ENCODE assay signal across 24 cellular contexts in genomic region chr4:168755643-168756482, GRCh38.
A peak's percentile ranks its signal among the peaks of the same experiment; 100 is the strongest.
DNase-seq lines count a peak whose midpoint lies in the region; ATAC-seq, FAIRE-seq and TF ChIP-seq lines count a peak whose summit lies in the region.
"Had no signal": no experiment of that assay in that cellular context is flagged by ENCODE, and none has a peak within 500 bp of the region (broad histone marks: within the 10 kb centered on the region; RNA-seq: fewer than 3 reads in every experiment).

No MANE protein-coding gene starts in this region.

- H3K4me2 ChIP-seq in GM12878 (ENCODE audit: control insufficient read depth, insufficient read depth), result no peak overlapping the region
- H3K4me2 ChIP-seq: BLaER1 had no signal

- TF ChIP-seq RAD21 in GM12878 (IDR thresholded peaks at IDR 0.05; ENCODE audit: insufficient read depth, low read depth, low read length), result no peak

- in situ Hi-C loops in GM12878 (cut with MboI), result no loop called here

- H3K4me3 Mint-ChIP-seq in MCF 10A (ENCODE audit: unreplicated experiment), result no peak overlapping the region
- H3K4me3 Mint-ChIP-seq in endothelial cell (ENCODE audit: unreplicated experiment), result no peak overlapping the region
- H3K4me3 Mint-ChIP-seq: activated CD8-positive, alpha-beta T cell treated with anti-CD3 and anti-CD28 coated beads, Interleukin-2, amount 10 ng/mL, durations not matched to agents 7 days and 5 days; memory B cell had no signal

- FAIRE-seq in GM12878 (lab: Jason Lieb, UNC), result no peak
- FAIRE-seq: A204.1 had no signal

- no peak for DNase-seq in MCF 10A (ENCODE audit: unreplicated experiment)
- DNase-seq in breast epithelium (ENCODE audit: low spot score in 2 of 2), result no peak
- no peak for DNase-seq in GM12878 (ENCODE audit: low read depth, low spot score)
- peak; percentile 58 for DNase-seq in iris pigment epithelial cell (ENCODE audit: low read depth)
- DNase-seq in NCI-H69 (lab: John Stamatoyannopoulos, UW), result no peak
- DNase-seq in DMS 273 (lab: John Stamatoyannopoulos, UW; ENCODE audit: unreplicated experiment), result no peak
- DNase-seq in OCI-M2 (lab: John Stamatoyannopoulos, UW; ENCODE audit: unreplicated experiment), result no peak
- DNase-seq in endothelial cell (ENCODE audit: low spot score), result no peak
- DNase-seq: activated CD4-positive, CD25-positive, alpha-beta regulatory T cell treated with anti-CD3 and anti-CD28 coated beads, Interleukin-2, amount 50 U/mL, for 72 hours; activated CD8-positive, alpha-beta T cell treated with anti-CD3 and anti-CD28 coated beads, Interleukin-2, amount 10 ng/mL, durations not matched to agents 7 days and 5 days; erythroblast; left cardiac atrium; naive B cell; NCI-H1417 treated with DMSO at 0.1 percent for 48 hours; NCI-H2107; NCI-H524; occipital lobe; stimulated activated CD4-positive, alpha-beta T cell treated with anti-CD3 and anti-CD28 coated beads, Interleukin-12 subunit alpha, Interleukin-12 subunit beta, amount 100 ng/mL, for 4 hours; SW 1271; transverse colon had no signal

- peak; percentile 79 for ATAC-seq in GM12878
- ATAC-seq: activated CD8-positive, alpha-beta T cell treated with anti-CD3 and anti-CD28 coated beads, Interleukin-2, amount 10 ng/mL, durations not matched to agents 7 days and 5 days; gastroesophageal sphincter; left cardiac atrium had no signal

- TF ChIP-seq EP300 in GM12878 (IDR thresholded peaks at IDR 0.05; ENCODE audit: borderline replicate concordance in 1 of 2, control insufficient read depth in 1 of 2, low read depth in 2 of 2, low read length in 2 of 2), result no peak

- peaks cover 48% of the 10 kb centered on the region for H3K4me1 Mint-ChIP-seq in MCF 10A (ENCODE audit: insufficient read depth, unreplicated experiment)
- no peaks in the 10 kb centered on the region for H3K4me1 Mint-ChIP-seq in endothelial cell (ENCODE audit: unreplicated experiment)
- H3K4me1 Mint-ChIP-seq: memory B cell, naive B cell had no signal

- no peak overlapping the region for H3K9ac ChIP-seq in GM12878 (ENCODE audit: control insufficient read depth, insufficient read depth, low read length)
- H3K9ac ChIP-seq: BLaER1 had no signal

- H3K27ac Mint-ChIP-seq in MCF 10A (ENCODE audit: low read depth, unreplicated experiment) (peak overlapping the region; percentile 88), endothelial cell (ENCODE audit: unreplicated experiment) (no peak overlapping the region)
- H3K27ac Mint-ChIP-seq: activated CD8-positive, alpha-beta T cell treated with anti-CD3 and anti-CD28 coated beads, Interleukin-2, amount 10 ng/mL, durations not matched to agents 7 days and 5 days; memory B cell; naive B cell had no signal

- SMC1A ChIA-PET in GM12878 (lab: Charles Lee; ENCODE audit: uncharacterized antibody, unreplicated experiment), result interaction anchor here (0.6 to 1.6 kb wide), 8 partner anchors 9 to 806 kb away, joined by 3 to 9 read pairs (median 4); no protein-coding TSS in a partner anchor

- RAD21 ChIA-PET in GM12878 (lab: Charles Lee; ENCODE audit: unreplicated experiment), result interaction anchor here (0.9 to 2.0 kb wide), 2 partner anchors 45 to 61 kb away, joined by 3 to 7 read pairs; no protein-coding TSS in a partner anchor

- no peaks in the 10 kb centered on the region for H3K36me3 Mint-ChIP-seq in MCF 10A (ENCODE audit: insufficient read depth, unreplicated experiment)
- H3K36me3 Mint-ChIP-seq in endothelial cell (ENCODE audit: low read depth, unreplicated experiment), result no peaks in the 10 kb centered on the region
- H3K36me3 Mint-ChIP-seq: memory B cell, naive B cell had no signal

- H2AFZ ChIP-seq in GM12878 (ENCODE audit: control insufficient read depth, low read depth, low read length), result no peak overlapping the region

- H3K27me3 ChIP-seq in breast epithelium (no peaks in the 10 kb centered on the region), GM12878 (replicated peaks in 1 of 2; ENCODE audit: control insufficient read depth in 2 of 2, insufficient read depth in 2 of 2, low read length in 1 of 2) (no peaks in the 10 kb centered on the region)
- H3K27me3 ChIP-seq: BLaER1, gastroesophageal sphincter, transverse colon had no signal

- TF ChIP-seq CTCF in MCF 10A (IDR thresholded peaks at IDR 0.05; ENCODE audit: unreplicated experiment) (no peak), breast epithelium (IDR thresholded peaks at IDR 0.05) (no peak), GM12878 (IDR thresholded peaks at IDR 0.05 in 2 of 3, conservative IDR thresholded peaks at IDR 0.05 in 1 of 3; ENCODE audit: control insufficient read depth in 2 of 3, extremely low read depth in 1 of 3, insufficient read depth in 1 of 3, low read depth in 3 of 3, low read length in 3 of 3) (no peak), endothelial cell (IDR thresholded peaks at IDR 0.05; ENCODE audit: unreplicated experiment) (no peak)

- intact Hi-C loops in MCF 10A (cut with micrococcal nuclease) (no loop called here), breast epithelium (cut with DNase I; ENCODE audit: low total_unique reads) (no loop called here), GM12878 (cut with micrococcal nuclease; ENCODE audit: unreplicated experiment) (no loop called here)

- H3K27ac ChIP-seq in breast epithelium, result no peak overlapping the region
- no peak overlapping the region for H3K27ac ChIP-seq in GM12878 (ENCODE audit: control insufficient read depth, insufficient read depth)
- H3K27ac ChIP-seq: BLaER1, gastroesophageal sphincter, transverse colon had no signal

- H3K27me3 Mint-ChIP-seq in MCF 10A (ENCODE audit: insufficient read depth, unreplicated experiment) (no peaks in the 10 kb centered on the region), endothelial cell (ENCODE audit: unreplicated experiment) (no peaks in the 10 kb centered on the region)

- H3K79me2 ChIP-seq in GM12878 (ENCODE audit: control insufficient read depth, insufficient read depth, low read length), result no peaks in the 10 kb centered on the region

- H3K4me3 ChIP-seq in breast epithelium, result no peak overlapping the region
- H3K4me3 ChIP-seq in GM12878, result no peak overlapping the region
- H3K4me3 ChIP-seq: BLaER1, gastroesophageal sphincter, transverse colon had no signal

- H3K36me3 ChIP-seq in breast epithelium, result no peaks in the 10 kb centered on the region
- H3K36me3 ChIP-seq in GM12878 (ENCODE audit: control insufficient read depth in 2 of 2, insufficient read depth in 2 of 2, low read length in 1 of 2), result no peaks in the 10 kb centered on the region
- H3K36me3 ChIP-seq: BLaER1, gastroesophageal sphincter, transverse colon had no signal

- 14% methylated on average over 8 of the region's 8 CpGs for WGBS in GM12878 (ENCODE audit: insufficient coverage, insufficient replicate concordance, low lambda C conversion rate, missing lambda C conversion rate)

- H3K9me3 Mint-ChIP-seq in MCF 10A (ENCODE audit: unreplicated experiment) (peaks cover 7% of the 10 kb centered on the region), endothelial cell (ENCODE audit: unreplicated experiment) (no peaks in the 10 kb centered on the region)

- H4K20me1 ChIP-seq in GM12878 (ENCODE audit: control insufficient read depth, insufficient read depth), result no peaks in the 10 kb centered on the region
- H4K20me1 ChIP-seq: BLaER1 had no signal

- H3K4me1 ChIP-seq in breast epithelium, result no peaks in the 10 kb centered on the region
- H3K4me1 ChIP-seq in GM12878 (ENCODE audit: control insufficient read depth, insufficient read depth, low read length), result no peaks in the 10 kb centered on the region
- H3K4me1 ChIP-seq: BLaER1 had no signal

- no TSS peak for BruUV-seq in MCF 10A (replicated peaks; lab: Mats Ljungman, UMichigan)
- no TSS peak for BruUV-seq in GM12878 (replicated peaks; lab: Mats Ljungman, UMichigan)

- H3K9me3 ChIP-seq in breast epithelium (no peaks in the 10 kb centered on the region), GM12878 (replicated peaks; ENCODE audit: control insufficient read depth, insufficient read depth, low read length) (no peaks in the 10 kb centered on the region)
- H3K9me3 ChIP-seq: BLaER1, gastroesophageal sphincter, transverse colon had no signal

- POLR2A ChIA-PET in MCF 10A (lab: Yijun Ruan, JAX) (interaction anchor here (0.8 to 2.3 kb wide), 6 partner anchors 10 to 76 kb away, joined by 3 to 9 read pairs (median 4); no protein-coding TSS in a partner anchor), GM12878 (lab: Charles Lee) (interaction anchor here (0.6 to 0.9 kb wide), 2 partner anchors 14 to 517 kb away, joined by 3 read pairs; no protein-coding TSS in a partner anchor)

- CTCF ChIA-PET in MCF 10A (lab: Yijun Ruan, JAX) (interaction anchor here (0.5 to 1.3 kb wide), 5 partner anchors 20 to 252 kb away, joined by 3 to 5 read pairs (median 3); no protein-coding TSS in a partner anchor), GM12878 (lab: Yijun Ruan, JAX) (interaction anchor here (0.7 to 1.4 kb wide), 4 partner anchors 9 to 860 kb away, joined by 3 read pairs; no protein-coding TSS in a partner anchor)

- TF ChIP-seq POLR2A in breast epithelium (IDR thresholded peaks at IDR 0.05) (no peak), GM12878 (IDR thresholded peaks at IDR 0.05; ENCODE audit: low read depth, low read length) (no peak)

TF ChIP-seq in GM12878, 131 proteins besides CTCF, POLR2A, EP300 and RAD21:
- TF ChIP-seq SPI1 (IDR thresholded peaks at IDR 0.05; ENCODE audit: borderline replicate concordance, insufficient read depth, low read depth, low read length), result peak; percentile 69; the same call in 1 of the 2 replicates
- TF ChIP-seq MTA2 (IDR thresholded peaks at IDR 0.05; ENCODE audit: low read depth), result 0 out of 2 replicates have a peak, but pooled peaks have one; percentile 11
- no peak for TF ChIP-seq MAX (IDR thresholded peaks at IDR 0.05; ENCODE audit: low read depth, low read length)
